In the genomic region with DNA sequence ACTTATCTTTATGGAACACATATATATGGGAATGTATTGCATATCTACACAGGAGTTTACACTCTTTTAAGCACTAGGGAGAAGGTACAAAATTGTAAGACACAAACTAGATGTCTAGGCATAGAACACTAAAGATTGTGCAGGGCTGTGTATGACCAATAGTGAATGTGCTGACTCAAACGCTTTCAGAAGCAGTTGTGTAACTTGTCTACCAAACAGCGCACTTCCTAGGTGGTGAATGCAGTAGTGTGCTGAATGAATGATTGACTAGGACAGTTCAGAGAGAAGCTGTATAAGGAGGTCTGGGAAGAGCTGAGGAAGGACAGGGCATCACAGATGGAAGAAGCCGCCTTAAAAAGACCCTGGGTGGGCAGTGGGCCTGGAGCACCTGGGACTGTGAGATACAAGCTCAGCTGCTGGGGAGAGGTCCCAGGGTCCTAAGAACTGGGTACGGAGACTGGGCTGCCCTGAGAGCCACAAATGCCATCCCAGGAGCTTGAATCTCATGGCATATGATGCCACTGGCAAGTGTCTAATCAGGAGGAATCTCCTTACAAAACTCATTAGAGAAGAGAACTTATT, we compare ENCODE assay signal across 25 cellular contexts. TPM values are rescaled to one million over a fixed set of nuclear protein-coding genes. Genes with fewer than 3 reads are reported as not detected.
DNase-seq lines count a peak whose midpoint lies in the region; ATAC-seq, FAIRE-seq and TF ChIP-seq lines count a peak whose summit lies in the region.
"Had no signal": no experiment of that assay in that cellular context is flagged by ENCODE, and none has a peak within 500 bp of the region (broad histone marks: within the 10 kb centered on the region; RNA-seq: fewer than 3 reads in every experiment).

No MANE protein-coding gene starts in this region.

- H3K4me1 Mint-ChIP-seq in activated CD8-positive, alpha-beta T cell treated with anti-CD3 and anti-CD28 coated beads, Interleukin-2, amount 10 ng/mL, durations not matched to agents 7 days and 5 days (ENCODE audit: low read depth), result peaks cover 36% of the 10 kb centered on the region
- H3K4me1 Mint-ChIP-seq in activated CD8-positive, alpha-beta T cell treated with anti-CD3 and anti-CD28 coated beads for 36 hours (ENCODE audit: low read depth), result peaks cover 2% of the 10 kb centered on the region
- no peaks in the 10 kb centered on the region for H3K4me1 Mint-ChIP-seq in endodermal cell

- H3K79me2 ChIP-seq in HepG2 (ENCODE audit: insufficient read depth, low read length) (no peaks in the 10 kb centered on the region), GM23248 (ENCODE audit: insufficient read depth) (no peaks in the 10 kb centered on the region)

- in situ Hi-C loops in HepG2 (cut with HindIII; ENCODE audit: extremely low pct_ligation_motif_present, low pct_unique_long_range_greater_than_20kb), result no loop called here
- in situ Hi-C loops in GM23248 (cut with MboI), result no loop called here

- no peak for DNase-seq in activated CD8-positive, alpha-beta T cell treated with anti-CD3 and anti-CD28 coated beads, Interleukin-2, amount 10 ng/mL, durations not matched to agents 7 days and 5 days
- no peak for DNase-seq in activated CD8-positive, alpha-beta T cell treated with anti-CD3 and anti-CD28 coated beads for 36 hours
- no peak for DNase-seq in endodermal cell
- DNase-seq in HepG2 (ENCODE audit: low spot score), result no peak
- DNase-seq in spleen, result no peak
- DNase-seq in GM23248, result no peak
- DNase-seq in A673 (ENCODE audit: low spot score), result no peak
- DNase-seq: activated CD4-positive, alpha-beta T cell treated with anti-CD3 and anti-CD28 coated beads, Interleukin-2, amount 10 ng/mL, durations not matched to agents 7 days and 5 days; activated CD8-positive, alpha-beta memory T cell treated with anti-CD3 and anti-CD28 coated beads, Interleukin-2, amount 50 U/mL, for 4 hours; activated effector memory CD4-positive, alpha-beta T cell treated with Interleukin-2 at 50 U/mL for 16 hours; BE2C; Caco-2; effector CD8-positive, alpha-beta T cell; glutamatergic neuron; NCI-H1436; NCI-H2107; NCI-H510A treated with DMSO at 0.1 percent for 48 hours; stimulated activated CD4-positive, alpha-beta T cell treated with anti-CD3 and anti-CD28 coated beads, Interleukin-15, amount 100 ng/mL, for 24 hours; T-helper 17 cell had no signal

- intact Hi-C loops in activated CD8-positive, alpha-beta T cell treated with anti-CD3 and anti-CD28 coated beads for 36 hours (cut with micrococcal nuclease), result no loop called here
- intact Hi-C loops in HepG2 (cut with micrococcal nuclease; ENCODE audit: unreplicated experiment), result loop anchor here (10.0 kb wide), 1 partner anchor 136 kb away; no protein-coding TSS in a partner anchor
- intact Hi-C loops in spleen (cut with DNase I; ENCODE audit: low total_unique reads), result no loop called here
- intact Hi-C loops in A673 (cut with micrococcal nuclease; ENCODE audit: unreplicated experiment), result no loop called here

- no peak overlapping the region for H3K4me2 ChIP-seq in HepG2 (ENCODE audit: low read depth, low read length)
- H3K4me2 ChIP-seq in GM23248 (ENCODE audit: unreplicated experiment), result no peak overlapping the region

- H3K27ac Mint-ChIP-seq in activated CD8-positive, alpha-beta T cell treated with anti-CD3 and anti-CD28 coated beads, Interleukin-2, amount 10 ng/mL, durations not matched to agents 7 days and 5 days, result peak overlapping the region; percentile 7
- H3K27ac Mint-ChIP-seq in activated CD8-positive, alpha-beta T cell treated with anti-CD3 and anti-CD28 coated beads for 36 hours, result no peak overlapping the region
- no peak overlapping the region for H3K27ac Mint-ChIP-seq in endodermal cell
- H3K27ac Mint-ChIP-seq: activated CD4-positive, alpha-beta T cell treated with anti-CD3 and anti-CD28 coated beads, Interleukin-2, amount 10 ng/mL, durations not matched to agents 7 days and 5 days had no signal

- CTCF ChIA-PET in activated CD8-positive, alpha-beta T cell treated with anti-CD3 and anti-CD28 coated beads, Interleukin-2, amount 10 ng/mL, durations not matched to agents 7 days and 5 days (lab: Charles Lee), result interaction anchor here (1.4 kb wide), 2 partner anchors 25 to 191 kb away, joined by 3 read pairs; no protein-coding TSS in a partner anchor
- CTCF ChIA-PET in activated CD8-positive, alpha-beta T cell treated with anti-CD3 and anti-CD28 coated beads for 36 hours (lab: Charles Lee), result interaction anchor here (0.6 to 2.5 kb wide), 3 partner anchors 25 to 285 kb away, joined by 3 to 8 read pairs (median 3); no protein-coding TSS in a partner anchor
- CTCF ChIA-PET in HepG2 (lab: Yijun Ruan, JAX; ENCODE audit: low intra/inter-chr PET ratio, low total read pairs), result no interaction called here
- CTCF ChIA-PET in A673 (lab: Charles Lee), result no interaction called here

- H3K9me2 ChIP-seq in GM23248 (ENCODE audit: insufficient read depth), result no peaks in the 10 kb centered on the region

- H3K4me3 ChIP-seq in endodermal cell (ENCODE audit: low read length), result no peak overlapping the region
- H3K4me3 ChIP-seq in HepG2 (replicated peaks in 1 of 3; ENCODE audit: insufficient read depth in 1 of 3, low read depth in 2 of 3, low read length in 3 of 3), result no peak overlapping the region
- no peak overlapping the region for H3K4me3 ChIP-seq in spleen
- no peak overlapping the region for H3K4me3 ChIP-seq in GM23248
- no peak overlapping the region for H3K4me3 ChIP-seq in A673 (ENCODE audit: low read depth, low read length, poor library complexity, severe bottlenecking)

- H3K4me3 Mint-ChIP-seq in activated CD8-positive, alpha-beta T cell treated with anti-CD3 and anti-CD28 coated beads, Interleukin-2, amount 10 ng/mL, durations not matched to agents 7 days and 5 days, result no peak overlapping the region
- no peak overlapping the region for H3K4me3 Mint-ChIP-seq in activated CD8-positive, alpha-beta T cell treated with anti-CD3 and anti-CD28 coated beads for 36 hours
- H3K4me3 Mint-ChIP-seq in endodermal cell, result no peak overlapping the region
- H3K4me3 Mint-ChIP-seq: activated CD4-positive, alpha-beta T cell treated with anti-CD3 and anti-CD28 coated beads, Interleukin-2, amount 10 ng/mL, durations not matched to agents 7 days and 5 days; T-helper 17 cell had no signal

- no peak for TF ChIP-seq POLR2A in HepG2 (IDR thresholded peaks at IDR 0.05; ENCODE audit: insufficient read depth in 1 of 2, low read depth in 2 of 2, low read length in 2 of 2)
- TF ChIP-seq POLR2A in spleen (IDR thresholded peaks at IDR 0.05), result no peak

- no peak for FAIRE-seq in HepG2 (lab: Jason Lieb, UNC)

- H3K9me3 ChIP-seq in endodermal cell (ENCODE audit: control insufficient read depth, low read length) (no peaks in the 10 kb centered on the region), HepG2 (ENCODE audit: low read length) (no peaks in the 10 kb centered on the region), spleen (no peaks in the 10 kb centered on the region), GM23248 (ENCODE audit: low read depth) (no peaks in the 10 kb centered on the region), A673 (ENCODE audit: low read depth, low read length, poor library complexity, severe bottlenecking) (no peaks in the 10 kb centered on the region)
- H3K9me3 ChIP-seq: BE2C, Caco-2 had no signal

- TF ChIP-seq EP300 in HepG2 (IDR thresholded peaks at IDR 0.05; ENCODE audit: low read depth in 2 of 2, low read length in 2 of 2) (no peak), HepG2 (CRISPR knock-in tag; IDR thresholded peaks at IDR 0.05; ENCODE audit: borderline replicate concordance) (no peak)

- H3K4me1 ChIP-seq in endodermal cell (ENCODE audit: control insufficient read depth, insufficient read depth, low read length), result no peaks in the 10 kb centered on the region
- H3K4me1 ChIP-seq in HepG2 (ENCODE audit: insufficient read depth, low read length), result peaks cover 14% of the 10 kb centered on the region
- H3K4me1 ChIP-seq in spleen, result peaks cover 4 to 52% (median 28%) of the 10 kb centered on the region in 6 donors
- no peaks in the 10 kb centered on the region for H3K4me1 ChIP-seq in GM23248 (ENCODE audit: insufficient read depth)
- H3K4me1 ChIP-seq in A673 (ENCODE audit: insufficient read depth, low read length, poor library complexity, severe bottlenecking), result no peaks in the 10 kb centered on the region
- H3K4me1 ChIP-seq: BE2C had no signal

- no peaks in the 10 kb centered on the region for H3K27me3 ChIP-seq in endodermal cell (ENCODE audit: control insufficient read depth, insufficient read depth, low read length, poor library complexity, severe bottlenecking)
- H3K27me3 ChIP-seq in HepG2 (ENCODE audit: control insufficient read depth in 1 of 2, insufficient read depth in 2 of 2, low read length in 2 of 2), result no peaks in the 10 kb centered on the region
- no peaks in the 10 kb centered on the region for H3K27me3 ChIP-seq in spleen (replicated peaks in 1 of 7)
- H3K27me3 ChIP-seq in GM23248 (replicated peaks; ENCODE audit: insufficient read depth), result peaks cover 24% of the 10 kb centered on the region
- peaks cover 23% of the 10 kb centered on the region for H3K27me3 ChIP-seq in A673 (replicated peaks; ENCODE audit: insufficient read depth, low read depth, low read length, poor library complexity)
- H3K27me3 ChIP-seq: BE2C had no signal

- no peak for TF ChIP-seq RAD21 in HepG2 (CRISPR knock-in tag; IDR thresholded peaks at IDR 0.05)

- H4K20me1 ChIP-seq in HepG2 (ENCODE audit: insufficient read depth, low read length) (no peaks in the 10 kb centered on the region), GM23248 (ENCODE audit: insufficient read depth) (no peaks in the 10 kb centered on the region)

- POLR2A ChIA-PET in activated CD8-positive, alpha-beta T cell treated with anti-CD3 and anti-CD28 coated beads, Interleukin-2, amount 10 ng/mL, durations not matched to agents 7 days and 5 days (lab: Charles Lee), result interaction anchor here (0.6 kb wide), 1 partner anchor 9 kb away, joined by 3 read pairs; no protein-coding TSS in a partner anchor
- POLR2A ChIA-PET in activated CD8-positive, alpha-beta T cell treated with anti-CD3 and anti-CD28 coated beads for 36 hours (lab: Charles Lee), result no interaction called here
- POLR2A ChIA-PET in HepG2 (lab: Yijun Ruan, JAX), result no interaction called here
- POLR2A ChIA-PET in A673 (lab: Charles Lee; ENCODE audit: low non-redundant PET), result no interaction called here

- H3K9me3 Mint-ChIP-seq in activated CD8-positive, alpha-beta T cell treated with anti-CD3 and anti-CD28 coated beads, Interleukin-2, amount 10 ng/mL, durations not matched to agents 7 days and 5 days (ENCODE audit: insufficient read depth), result no peaks in the 10 kb centered on the region
- no peaks in the 10 kb centered on the region for H3K9me3 Mint-ChIP-seq in activated CD8-positive, alpha-beta T cell treated with anti-CD3 and anti-CD28 coated beads for 36 hours
- H3K9me3 Mint-ChIP-seq in endodermal cell, result no peaks in the 10 kb centered on the region
- H3K9me3 Mint-ChIP-seq: activated CD4-positive, alpha-beta T cell treated with anti-CD3 and anti-CD28 coated beads, Interleukin-2, amount 10 ng/mL, durations not matched to agents 7 days and 5 days had no signal

- BruUV-seq in HepG2 (replicated peaks; lab: Mats Ljungman, UMichigan), result no TSS peak
- no TSS peak for BruUV-seq in A673 (replicated peaks; lab: Mats Ljungman, UMichigan)

- H3K27me3 Mint-ChIP-seq in activated CD8-positive, alpha-beta T cell treated with anti-CD3 and anti-CD28 coated beads, Interleukin-2, amount 10 ng/mL, durations not matched to agents 7 days and 5 days (ENCODE audit: low read depth), result peaks cover 11% of the 10 kb centered on the region
- no peaks in the 10 kb centered on the region for H3K27me3 Mint-ChIP-seq in activated CD8-positive, alpha-beta T cell treated with anti-CD3 and anti-CD28 coated beads for 36 hours
- peaks cover 5% of the 10 kb centered on the region for H3K27me3 Mint-ChIP-seq in endodermal cell (ENCODE audit: insufficient read depth)
- H3K27me3 Mint-ChIP-seq: activated CD4-positive, alpha-beta T cell treated with anti-CD3 and anti-CD28 coated beads, Interleukin-2, amount 10 ng/mL, durations not matched to agents 7 days and 5 days had no signal

- H2AFZ ChIP-seq in HepG2 (ENCODE audit: low read length) (no peak overlapping the region), GM23248 (no peak overlapping the region)

- WGBS in endodermal cell (ENCODE audit: insufficient coverage in 1 of 2, insufficient read length in 1 of 2), 2 experiments, result 89 to 97% methylated on average over 4 of the region's 4 CpGs
- 45% methylated on average over 4 of the region's 4 CpGs for WGBS in HepG2 (ENCODE audit: low lambda C conversion rate)
- 64 to 77% (median 71%) methylated on average over 4 of the region's 4 CpGs for WGBS in spleen, 5 donors
- 70 to 72% methylated on average over 4 of the region's 4 CpGs for WGBS in GM23248 (ENCODE audit: low coverage in 1 of 2, low lambda C conversion rate in 2 of 2, missing lambda C conversion rate in 2 of 2), 2 experiments

- H3K9ac ChIP-seq in endodermal cell (ENCODE audit: extremely low read depth, low read length, poor library complexity, severe bottlenecking) (no peak overlapping the region), HepG2 (ENCODE audit: insufficient read depth, low read depth, low read length) (no peak overlapping the region), GM23248 (no peak overlapping the region)

- no peaks in the 10 kb centered on the region for H3F3A ChIP-seq in GM23248 (ENCODE audit: insufficient read depth)

- peak overlapping the region; percentile 71 for H3K27ac ChIP-seq in endodermal cell (ENCODE audit: low read depth, low read length)
- H3K27ac ChIP-seq in HepG2 (ENCODE audit: extremely low read length, insufficient read depth, low read length), result no peak overlapping the region
- peak overlapping the region in 5 of 8 donors; percentile 46 to 90 (median 82) for H3K27ac ChIP-seq in spleen
- H3K27ac ChIP-seq in GM23248, result no peak overlapping the region
- H3K27ac ChIP-seq in A673 (ENCODE audit: low read depth, low read length, poor library complexity, severe bottlenecking), result no peak overlapping the region

- H3K36me3 Mint-ChIP-seq in activated CD8-positive, alpha-beta T cell treated with anti-CD3 and anti-CD28 coated beads, Interleukin-2, amount 10 ng/mL, durations not matched to agents 7 days and 5 days (ENCODE audit: low read depth), result no peaks in the 10 kb centered on the region
- no peaks in the 10 kb centered on the region for H3K36me3 Mint-ChIP-seq in activated CD8-positive, alpha-beta T cell treated with anti-CD3 and anti-CD28 coated beads for 36 hours (ENCODE audit: low read depth)
- no peaks in the 10 kb centered on the region for H3K36me3 Mint-ChIP-seq in endodermal cell (ENCODE audit: low read depth)

- TF ChIP-seq CTCF in activated CD8-positive, alpha-beta T cell treated with anti-CD3 and anti-CD28 coated beads for 36 hours (IDR thresholded peaks at IDR 0.05), result no peak
- no peak for TF ChIP-seq CTCF in endodermal cell (conservative IDR thresholded peaks at IDR 0.05)
- no peak for TF ChIP-seq CTCF in HepG2 (CRISPR knock-in tag; IDR thresholded peaks at IDR 0.05)
- TF ChIP-seq CTCF in spleen (IDR thresholded peaks at IDR 0.05 in 8 of 11, conservative IDR thresholded peaks at IDR 0.05 in 3 of 11), result no peak
- no peak for TF ChIP-seq CTCF in A673 (conservative IDR thresholded peaks at IDR 0.05; ENCODE audit: low read depth, low read length)

- no peak for ATAC-seq in activated CD8-positive, alpha-beta T cell treated with anti-CD3 and anti-CD28 coated beads, Interleukin-2, amount 10 ng/mL, durations not matched to agents 7 days and 5 days
- ATAC-seq in activated CD8-positive, alpha-beta T cell treated with anti-CD3 and anti-CD28 coated beads for 36 hours, result no peak
- ATAC-seq in HepG2 (no peak), GM21423 (IDR thresholded peaks at IDR 0.05; ENCODE audit: unreplicated experiment) (no peak)
- ATAC-seq: T-helper 17 cell had no signal

- H3K36me3 ChIP-seq in endodermal cell (ENCODE audit: control insufficient read depth, insufficient read depth, low read length) (no peaks in the 10 kb centered on the region), HepG2 (replicated peaks in 1 of 2; ENCODE audit: control insufficient read depth in 1 of 2, insufficient read depth in 2 of 2, low read length in 2 of 2) (no peaks in the 10 kb centered on the region), spleen (no peaks in the 10 kb centered on the region), GM23248 (ENCODE audit: low read depth) (no peaks in the 10 kb centered on the region), A673 (ENCODE audit: insufficient read depth, low read length, poor library complexity, severe bottlenecking) (no peaks in the 10 kb centered on the region)
- H3K36me3 ChIP-seq: BE2C had no signal

RNA-seq across cellular contexts. Expression of gene CLRN3, which starts 14.2 kb away (rescaled TPM):
- total RNA-seq in activated CD8-positive, alpha-beta T cell treated with anti-CD3 and anti-CD28 coated beads, Interleukin-2, amount 10 ng/mL, durations not matched to agents 7 days and 5 days, result not detected
- not detected for total RNA-seq in activated CD8-positive, alpha-beta T cell treated with anti-CD3 and anti-CD28 coated beads for 36 hours
- not detected for total RNA-seq in endodermal cell
- not detected for polyA plus RNA-seq in endodermal cell (2013, experiment 1 of 2)
- not detected for polyA plus RNA-seq in endodermal cell (2013, experiment 2 of 2)
- not detected in 2 replicates for total RNA-seq in HepG2 (2016; rRNA removed; fragmentation: Illumina TruSeq; extraction: Trizol)
- not detected in 2 replicates for total RNA-seq in HepG2 (2016; cell fraction: cytosol; rRNA removed; fragmentation: Illumina TruSeq; extraction: Trizol; ENCODE audit: low read depth)
- not detected in 2 replicates for total RNA-seq in HepG2 (2016; cell fraction: insoluble cytoplasmic fraction; rRNA removed; fragmentation: Illumina TruSeq; extraction: Trizol)
- not detected in 2 replicates for total RNA-seq in HepG2 (2016; cell fraction: membrane; rRNA removed; fragmentation: Illumina TruSeq; extraction: Trizol)
- total RNA-seq in HepG2 (2016; cell fraction: nucleus; rRNA removed; fragmentation: Illumina TruSeq; extraction: Trizol), result not detected in 2 replicates
- not detected in 2 replicates for polyA plus RNA-seq in HepG2 (2011; rRNA removed)
- not detected in 2 replicates for polyA plus RNA-seq in HepG2 (2011; cell fraction: cytosol; rRNA removed)
- polyA plus RNA-seq in HepG2 (2011; cell fraction: nucleus; rRNA removed), result not detected in 2 replicates
- polyA plus RNA-seq in HepG2 (2012), result not detected in 2 replicates
- not detected in 2 replicates for polyA plus RNA-seq in HepG2 (2016; cell fraction: cytosol; fragmentation: Illumina TruSeq; extraction: Trizol; ENCODE audit: low read depth)
- polyA plus RNA-seq in HepG2 (2016; cell fraction: insoluble cytoplasmic fraction; fragmentation: Illumina TruSeq; extraction: Trizol; ENCODE audit: low read depth), result not detected in 2 replicates
- polyA plus RNA-seq in HepG2 (2016; cell fraction: membrane; fragmentation: Illumina TruSeq; extraction: Trizol; ENCODE audit: low read depth), result not detected in 2 replicates
- not detected in 2 replicates for polyA plus RNA-seq in HepG2 (2016; cell fraction: nucleus; fragmentation: Illumina TruSeq; extraction: Trizol; ENCODE audit: insufficient read depth, low read depth)
- not detected in 2 replicates for polyA minus RNA-seq in HepG2 (2011; rRNA and poly(A)+ RNA removed; ENCODE audit: low replicate concordance)
- not detected in 2 replicates for polyA minus RNA-seq in HepG2 (2011; cell fraction: cytosol; rRNA and poly(A)+ RNA removed)
- polyA minus RNA-seq in HepG2 (2011; cell fraction: nucleus; rRNA and poly(A)+ RNA removed), result not detected in 2 replicates
- total RNA-seq in spleen, result under 1 TPM in 1 of 7 donors, not detected in 6; 0.43 TPM
- under 1 TPM in 1 of 3 donors, not detected in 2; 0.22 TPM for polyA plus RNA-seq in spleen
- not detected in 2 replicates for total RNA-seq in GM23248 (2014; rRNA removed; shearing (Covaris generic))
- polyA plus RNA-seq in GM23248 (2016; fragmentation: Nextera tagmentation; extraction: Ambion mirVana), result not detected in 2 replicates
- total RNA-seq in A673 (2021), result not detected in 2 replicates
- total RNA-seq: A172; activated CD4-positive, alpha-beta T cell treated with anti-CD3 and anti-CD28 coated beads, Interleukin-2, amount 10 ng/mL, durations not matched to agents 7 days and 5 days; fibroblast of lung; lower leg skin; omental fat pad; T-helper 17 cell; ureter had no signal
- polyA plus RNA-seq: fibroblast of lung had no signal

RNA-seq across cellular contexts. Expression of gene PTPRE, which starts 28.3 kb away (rescaled TPM):
- 10 to 100 TPM; 21.4 to 24.5 TPM for total RNA-seq in activated CD8-positive, alpha-beta T cell treated with anti-CD3 and anti-CD28 coated beads, Interleukin-2, amount 10 ng/mL, durations not matched to agents 7 days and 5 days
- total RNA-seq in activated CD8-positive, alpha-beta T cell treated with anti-CD3 and anti-CD28 coated beads for 36 hours, result 10 to 100 TPM; 19.9 to 22.3 TPM
- total RNA-seq in endodermal cell, result 1 to 10 TPM in 1 of 2 donors, under 1 TPM in 1; 0.75 to 3.0 TPM
- polyA plus RNA-seq in endodermal cell (2013, experiment 1 of 2), result 1.1 TPM
- 1.2 TPM for polyA plus RNA-seq in endodermal cell (2013, experiment 2 of 2)
- total RNA-seq in HepG2 (2016; rRNA removed; fragmentation: Illumina TruSeq; extraction: Trizol), result 0.02 TPM in 1 of 2 replicates, not detected in the other
- not detected in 2 replicates for total RNA-seq in HepG2 (2016; cell fraction: cytosol; rRNA removed; fragmentation: Illumina TruSeq; extraction: Trizol; ENCODE audit: low read depth)
- total RNA-seq in HepG2 (2016; cell fraction: insoluble cytoplasmic fraction; rRNA removed; fragmentation: Illumina TruSeq; extraction: Trizol), result not detected in 2 replicates
- total RNA-seq in HepG2 (2016; cell fraction: membrane; rRNA removed; fragmentation: Illumina TruSeq; extraction: Trizol), result not detected in 2 replicates
- total RNA-seq in HepG2 (2016; cell fraction: nucleus; rRNA removed; fragmentation: Illumina TruSeq; extraction: Trizol), result 0.09 TPM in 1 of 2 replicates, not detected in the other
- 0.01 and 0.04 TPM in 2 replicates for polyA plus RNA-seq in HepG2 (2011; rRNA removed)
- not detected in 2 replicates for polyA plus RNA-seq in HepG2 (2011; cell fraction: cytosol; rRNA removed)
- polyA plus RNA-seq in HepG2 (2011; cell fraction: nucleus; rRNA removed), result 0.19 TPM in 1 of 2 replicates, not detected in the other
- not detected in 2 replicates for polyA plus RNA-seq in HepG2 (2012)
- not detected in 2 replicates for polyA plus RNA-seq in HepG2 (2016; cell fraction: cytosol; fragmentation: Illumina TruSeq; extraction: Trizol; ENCODE audit: low read depth)
- polyA plus RNA-seq in HepG2 (2016; cell fraction: insoluble cytoplasmic fraction; fragmentation: Illumina TruSeq; extraction: Trizol; ENCODE audit: low read depth), result not detected in 2 replicates
- not detected in 2 replicates for polyA plus RNA-seq in HepG2 (2016; cell fraction: membrane; fragmentation: Illumina TruSeq; extraction: Trizol; ENCODE audit: low read depth)
- polyA plus RNA-seq in HepG2 (2016; cell fraction: nucleus; fragmentation: Illumina TruSeq; extraction: Trizol; ENCODE audit: insufficient read depth, low read depth), result not detected in 2 replicates
- 0.04 and 4.6 TPM in 2 replicates for polyA minus RNA-seq in HepG2 (2011; rRNA and poly(A)+ RNA removed; ENCODE audit: low replicate concordance)
- polyA minus RNA-seq in HepG2 (2011; cell fraction: cytosol; rRNA and poly(A)+ RNA removed), result not detected in 2 replicates
- not detected in 2 replicates for polyA minus RNA-seq in HepG2 (2011; cell fraction: nucleus; rRNA and poly(A)+ RNA removed)
- total RNA-seq in spleen, result 100 to 1,000 TPM in 2 of 7 donors, 10 to 100 TPM in 5; 63.7 to 133 (median 82.9) TPM
- 10 to 100 TPM in 1 of 3 donors, 1 to 10 TPM in 2; 6.2 to 10.9 (median 8.4) TPM for polyA plus RNA-seq in spleen
- total RNA-seq in GM23248 (2014; rRNA removed; shearing (Covaris generic)), result 2.7 and 3.0 TPM in 2 replicates
- polyA plus RNA-seq in GM23248 (2016; fragmentation: Nextera tagmentation; extraction: Ambion mirVana), result 4.0 and 4.7 TPM in 2 replicates
- 4.6 and 11.6 TPM in 2 replicates for total RNA-seq in A673 (2021)

Comparison
In these comparisons a context has a peak if more than half of its experiments do, and no peak if none do; other contexts are left out.
1. H3K27ac ChIP-seq: peak in endodermal cell (single experiment) and spleen (5 of 8); none in HepG2 (single experiment), GM23248 (single experiment) and A673 (single experiment).
2. CTCF ChIA-PET loops: an anchor here in activated CD8-positive, alpha-beta T cell treated with anti-CD3 and anti-CD28 coated beads, Interleukin-2, amount 10 ng/mL, durations not matched to agents 7 days and 5 days (1.4 kb wide) and activated CD8-positive, alpha-beta T cell treated with anti-CD3 and anti-CD28 coated beads for 36 hours (0.6 to 2.5 kb wide); none called in HepG2 and A673.